8 cellular contexts compared by ENCODE assay signal in genomic region chr7:4744391-4745264, GRCh38. TPM values are rescaled to one million over a fixed set of nuclear protein-coding genes. Genes with fewer than 3 reads are reported as not detected.
DNase-seq lines count a peak whose midpoint lies in the region; ATAC-seq and TF ChIP-seq lines count a peak whose summit lies in the region.

No MANE protein-coding gene starts in this region.

- H3K36me3 ChIP-seq in Caco-2 (ENCODE audit: control insufficient read depth, insufficient read depth, low read length) (peaks cover 6% of the 10 kb centered on the region), OCI-LY7 (ENCODE audit: insufficient read depth, low read length) (peaks cover 55% of the 10 kb centered on the region)

- BruUV-seq in Caco-2 (replicated peaks; lab: Mats Ljungman, UMichigan): no TSS peak
- no TSS peak for BruUV-seq in OCI-LY7 (replicated peaks; lab: Mats Ljungman, UMichigan)

- H3K4me3 Mint-ChIP-seq in Caco-2 (ENCODE audit: unreplicated experiment): peak overlapping the region; percentile 38
- peak overlapping the region; percentile 79 to 92 (median 86) for H3K4me3 Mint-ChIP-seq in naive B cell
- peak overlapping the region; percentile 72 to 86 for H3K4me3 Mint-ChIP-seq in stimulated activated naive B cell treated with anti-CD40 and anti-IgM and Interleukin-4, amounts not matched to agents 10 μg/mL and 1 μg/mL and 100 μg/mL, for 72 hours

- H3K9me2 ChIP-seq in OCI-LY7 (ENCODE audit: insufficient read depth, low read length): no peaks in the 10 kb centered on the region

- peak overlapping the region; percentile 79 for H3K4me2 ChIP-seq in OCI-LY7 (ENCODE audit: low read length)

- no peaks in the 10 kb centered on the region for H3K9me3 ChIP-seq in Caco-2
- H3K9me3 ChIP-seq in OCI-LY7 (ENCODE audit: low read length): no peaks in the 10 kb centered on the region

- H3K27ac Mint-ChIP-seq in Caco-2 (ENCODE audit: unreplicated experiment) (peak overlapping the region; percentile 84), naive B cell (peak overlapping the region; percentile 59 to 94 (median 90))
- H3K27ac Mint-ChIP-seq in stimulated activated naive B cell treated with anti-CD40 and anti-IgM and Interleukin-4, amounts not matched to agents 10 μg/mL and 1 μg/mL and 100 μg/mL, for 72 hours: peak overlapping the region; percentile 97

- peak overlapping the region; percentile 64 for H3K27ac ChIP-seq in OCI-LY7 (ENCODE audit: low read depth, low read length, poor library complexity, severe bottlenecking)

- no peaks in the 10 kb centered on the region for H3K27me3 ChIP-seq in Caco-2 (replicated peaks; ENCODE audit: control insufficient read depth, insufficient read depth, low read length)

- TF ChIP-seq CTCF in Caco-2 (IDR thresholded peaks at IDR 0.05; ENCODE audit: insufficient read depth in 1 of 2, low read depth in 1 of 2, low read length in 1 of 2, severe bottlenecking in 1 of 2, unreplicated experiment in 1 of 2) (no peak), OCI-LY7 (conservative IDR thresholded peaks at IDR 0.05; ENCODE audit: low read length) (no peak)

- CTCF ChIA-PET in Caco-2 (lab: Charles Lee): interaction anchor here (0.6 kb wide), 1 partner anchor 1444 kb away, joined by 7 read pairs; no protein-coding TSS in a partner anchor
- CTCF ChIA-PET in OCI-LY7 (lab: Charles Lee; ENCODE audit: unreplicated experiment): interaction anchor here (0.8 kb wide), 1 partner anchor 103 kb away, joined by 3 read pairs; no protein-coding TSS in a partner anchor

- H3K4me3 ChIP-seq in Caco-2 (ENCODE audit: low read depth, low read length) (no peak overlapping the region), OCI-LY7 (ENCODE audit: low read depth, low read length, poor library complexity, severe bottlenecking) (peak overlapping the region; percentile 53)

- DNase-seq in Caco-2 (peak; percentile 87 to 88), HT1080 (ENCODE audit: low read depth) (peak; percentile 99), OCI-LY7 (ENCODE audit: low spot score) (peak; percentile 64), activated T-helper 1 cell treated with Interleukin-2 at 50 U/mL for 16 hours (ENCODE audit: low read depth) (peak; percentile 56), fibroblast of gingiva (ENCODE audit: low read depth) (peak; percentile 100), naive B cell (peak; percentile 54)
- DNase-seq in stimulated activated naive B cell treated with anti-CD40 and anti-IgM and Interleukin-4, amounts not matched to agents 10 μg/mL and 1 μg/mL and 100 μg/mL, for 72 hours: peak; percentile 74

- H3K4me1 Mint-ChIP-seq in Caco-2 (ENCODE audit: low read depth, unreplicated experiment): peaks cover 12% of the 10 kb centered on the region
- peaks cover 40 to 62% (median 47%) of the 10 kb centered on the region in 3 donors for H3K4me1 Mint-ChIP-seq in naive B cell
- peaks cover 46 to 86% of the 10 kb centered on the region in 2 donors for H3K4me1 Mint-ChIP-seq in stimulated activated naive B cell treated with anti-CD40 and anti-IgM and Interleukin-4, amounts not matched to agents 10 μg/mL and 1 μg/mL and 100 μg/mL, for 72 hours

- intact Hi-C loops in Caco-2 (cut with micrococcal nuclease; ENCODE audit: unreplicated experiment): no loop called here
- intact Hi-C loops in OCI-LY7 (cut with micrococcal nuclease; ENCODE audit: unreplicated experiment): loop anchor here (5.0 kb wide), 1 partner anchor 62 kb away; the partner anchor contains the start of gene FOXK1

- no peaks in the 10 kb centered on the region for H4K20me1 ChIP-seq in OCI-LY7 (ENCODE audit: insufficient read depth, low read length)

- H3K4me1 ChIP-seq in Caco-2 (peaks cover 23% of the 10 kb centered on the region), OCI-LY7 (ENCODE audit: insufficient read depth, low read length, poor library complexity, severe bottlenecking) (peaks cover 27% of the 10 kb centered on the region)

- H3K9me3 Mint-ChIP-seq in Caco-2 (ENCODE audit: unreplicated experiment) (no peaks in the 10 kb centered on the region), naive B cell (no peaks in the 10 kb centered on the region)
- no peaks in the 10 kb centered on the region for H3K9me3 Mint-ChIP-seq in stimulated activated naive B cell treated with anti-CD40 and anti-IgM and Interleukin-4, amounts not matched to agents 10 μg/mL and 1 μg/mL and 100 μg/mL, for 72 hours

- H3K27me3 Mint-ChIP-seq in Caco-2 (ENCODE audit: insufficient read depth, unreplicated experiment): no peaks in the 10 kb centered on the region
- H3K27me3 Mint-ChIP-seq in naive B cell: no peaks in the 10 kb centered on the region
- H3K27me3 Mint-ChIP-seq in stimulated activated naive B cell treated with anti-CD40 and anti-IgM and Interleukin-4, amounts not matched to agents 10 μg/mL and 1 μg/mL and 100 μg/mL, for 72 hours: no peaks in the 10 kb centered on the region

- ATAC-seq in GM21381 (IDR thresholded peaks at IDR 0.05; ENCODE audit: unreplicated experiment) (peak; percentile 79), naive B cell (ENCODE audit: low read depth in 2 of 2) (peak; percentile 74 to 78)
- peak; percentile 80 to 84 for ATAC-seq in stimulated activated naive B cell treated with anti-CD40 and anti-IgM and Interleukin-4, amounts not matched to agents 10 μg/mL and 1 μg/mL and 100 μg/mL, for 72 hours (replicated peaks)

- peaks cover 12% of the 10 kb centered on the region; the same call in 1 of the 2 replicates for H3K79me2 ChIP-seq in OCI-LY7 (ENCODE audit: insufficient read depth, low read depth, low read length)

- H3K36me3 Mint-ChIP-seq in Caco-2 (ENCODE audit: insufficient read depth, unreplicated experiment) (peaks cover 96% of the 10 kb centered on the region), naive B cell (peaks cover 10 to 17% of the 10 kb centered on the region in 2 donors)
- peaks cover 58 to 64% of the 10 kb centered on the region in 2 donors for H3K36me3 Mint-ChIP-seq in stimulated activated naive B cell treated with anti-CD40 and anti-IgM and Interleukin-4, amounts not matched to agents 10 μg/mL and 1 μg/mL and 100 μg/mL, for 72 hours

- peak overlapping the region; percentile 6; the same call in 1 of the 2 replicates for H2AFZ ChIP-seq in OCI-LY7 (ENCODE audit: low read length)

- POLR2A ChIA-PET in Caco-2 (lab: Charles Lee): interaction anchor here (1.4 kb wide), 1 partner anchor 31 kb away, joined by 4 read pairs; the partner anchor contains the start of gene AP5Z1
- POLR2A ChIA-PET in OCI-LY7 (lab: Charles Lee): interaction anchor here (2.1 kb wide), 1 partner anchor 31 kb away, joined by 8 read pairs; the partner anchor contains the start of gene AP5Z1

RNA-seq across cellular contexts. Expression of gene AP5Z1, which starts 30.8 kb away (rescaled TPM):
- total RNA-seq in Caco-2 (2022): 64.7 and 66.8 TPM in 2 replicates
- total RNA-seq in HT1080 (2014; rRNA removed; shearing (Covaris generic)): 21.0 and 28.4 TPM in 2 replicates
- polyA plus RNA-seq in HT1080 (2015; cell fraction: cytosol; rRNA removed): 9.3 and 9.5 TPM in 2 replicates
- polyA plus RNA-seq in HT1080 (2015; cell fraction: nucleus; rRNA removed): 57.7 and 63.0 TPM in 2 replicates
- 35.0 and 37.0 TPM in 2 replicates for total RNA-seq in OCI-LY7 (2014; rRNA removed; shearing (Covaris generic))
- 32.1 and 32.8 TPM in 2 replicates for total RNA-seq in OCI-LY7 (2022)
- 10 to 100 TPM; 27.8 to 52.3 (median 37.3) TPM for polyA plus RNA-seq in naive B cell (ENCODE audit: low read depth in 6 of 6)
